Comparison of ENCODE assay signal across 21 cellular contexts in genomic region chr7:159128767-159129166, GRCh38. TPM values are rescaled to one million over a fixed set of nuclear protein-coding genes. Genes with fewer than 3 reads are reported as not detected.
DNase-seq lines count a peak whose midpoint lies in the region; ATAC-seq and TF ChIP-seq lines count a peak whose summit lies in the region.
"Had no signal": no experiment of that assay in that cellular context is flagged by ENCODE, and none has a peak within 500 bp of the region (broad histone marks: within the 10 kb centered on the region; RNA-seq: fewer than 3 reads in every experiment).

No MANE protein-coding gene starts in this region.

- no peaks in the 10 kb centered on the region for H3K4me1 ChIP-seq in DND-41 (ENCODE audit: insufficient read depth, low read length)
- no peaks in the 10 kb centered on the region for H3K4me1 ChIP-seq in HAP-1
- H3K4me1 ChIP-seq: BLaER1 treated with 17β-estradiol and CSF1 and Interleukin-3, amounts not matched to agents 10 nM and 100 nM had no signal

- H3K36me3 ChIP-seq in DND-41 (ENCODE audit: insufficient read depth, low read length) = peaks cover 58% of the 10 kb centered on the region
- H3K36me3 ChIP-seq in HAP-1 (replicated peaks) = no peaks in the 10 kb centered on the region
- H3K36me3 ChIP-seq: BLaER1 treated with 17β-estradiol and CSF1 and Interleukin-3, amounts not matched to agents 10 nM and 100 nM had no signal

- H3K4me3 ChIP-seq in DND-41 (ENCODE audit: low read depth in 1 of 2, low read length in 2 of 2) (no peak overlapping the region), HAP-1 (no peak overlapping the region)
- H3K4me3 ChIP-seq: BLaER1 treated with 17β-estradiol and CSF1 and Interleukin-3, amounts not matched to agents 10 nM and 100 nM; GM23248 had no signal

- peaks cover 27% of the 10 kb centered on the region for H3K27me3 Mint-ChIP-seq in activated T-cell treated with anti-CD3 and anti-CD28 coated beads, Interleukin-2, amount 50 U/mL, for 24 hours
- peaks cover 19% of the 10 kb centered on the region for H3K27me3 Mint-ChIP-seq in activated T-cell treated with anti-CD3 and anti-CD28 coated beads, Interleukin-2, amount 50 U/mL, for 4 hours (ENCODE audit: low read depth)
- H3K27me3 Mint-ChIP-seq in chondrocyte (ENCODE audit: low read depth) = peaks cover 40% of the 10 kb centered on the region

- no peaks in the 10 kb centered on the region for H3K9me3 Mint-ChIP-seq in activated T-cell treated with anti-CD3 and anti-CD28 coated beads, Interleukin-2, amount 50 U/mL, for 24 hours
- no peaks in the 10 kb centered on the region for H3K9me3 Mint-ChIP-seq in activated T-cell treated with anti-CD3 and anti-CD28 coated beads, Interleukin-2, amount 50 U/mL, for 4 hours
- H3K9me3 Mint-ChIP-seq in chondrocyte (ENCODE audit: low read depth) = peaks cover under 1% of the 10 kb centered on the region

- in situ Hi-C loops in HAP-1 (cut with MboI; ENCODE audit: low sequenced_read_pairs) = no loop called here

- H3K9me3 ChIP-seq in DND-41 (ENCODE audit: insufficient read depth, low read length, severe bottlenecking) (no peaks in the 10 kb centered on the region), HAP-1 (no peaks in the 10 kb centered on the region)
- H3K9me3 ChIP-seq: BLaER1 treated with 17β-estradiol and CSF1 and Interleukin-3, amounts not matched to agents 10 nM and 100 nM had no signal

- no peak overlapping the region for H3K27ac ChIP-seq in DND-41 (ENCODE audit: low read length)
- H3K27ac ChIP-seq: BLaER1 treated with 17β-estradiol and CSF1 and Interleukin-3, amounts not matched to agents 10 nM and 100 nM; GM23248 had no signal

- peaks cover 17% of the 10 kb centered on the region; the same call in 1 of the 2 replicates for H3K79me2 ChIP-seq in DND-41 (ENCODE audit: insufficient read depth, low read length)

- H3K4me2 ChIP-seq in DND-41 (ENCODE audit: insufficient read depth, low read length) = no peak overlapping the region
- H3K4me2 ChIP-seq: BLaER1 treated with 17β-estradiol and CSF1 and Interleukin-3, amounts not matched to agents 10 nM and 100 nM had no signal

- no peak for ATAC-seq in activated T-cell treated with anti-CD3 and anti-CD28 coated beads, Interleukin-2, amount 50 U/mL, for 4 hours
- ATAC-seq in DND-41 (ENCODE audit: insufficient read depth, low read depth) (peak; percentile 41; the same call in 1 of the 3 replicates), HG02870 (IDR thresholded peaks at IDR 0.05; ENCODE audit: unreplicated experiment) (no peak)
- ATAC-seq: HCT116 had no signal

- no peaks in the 10 kb centered on the region for H3K36me3 Mint-ChIP-seq in activated T-cell treated with anti-CD3 and anti-CD28 coated beads, Interleukin-2, amount 50 U/mL, for 24 hours (ENCODE audit: low read depth)
- H3K36me3 Mint-ChIP-seq in activated T-cell treated with anti-CD3 and anti-CD28 coated beads, Interleukin-2, amount 50 U/mL, for 4 hours (ENCODE audit: insufficient read depth) = no peaks in the 10 kb centered on the region
- no peaks in the 10 kb centered on the region for H3K36me3 Mint-ChIP-seq in chondrocyte (ENCODE audit: low read depth)
- H3K36me3 Mint-ChIP-seq: CD4-positive, alpha-beta memory T cell had no signal

- H3K27me3 ChIP-seq in DND-41 (ENCODE audit: insufficient read depth, low read length, poor library complexity) (no peaks in the 10 kb centered on the region), HAP-1 (ENCODE audit: low read depth) (no peaks in the 10 kb centered on the region)
- H3K27me3 ChIP-seq: BLaER1 treated with 17β-estradiol and CSF1 and Interleukin-3, amounts not matched to agents 10 nM and 100 nM had no signal

- no peak overlapping the region for H3K4me3 Mint-ChIP-seq in activated T-cell treated with anti-CD3 and anti-CD28 coated beads, Interleukin-2, amount 50 U/mL, for 24 hours
- H3K4me3 Mint-ChIP-seq in activated T-cell treated with anti-CD3 and anti-CD28 coated beads, Interleukin-2, amount 50 U/mL, for 4 hours = no peak overlapping the region
- H3K4me3 Mint-ChIP-seq in chondrocyte (ENCODE audit: unreplicated experiment) = no peak overlapping the region
- H3K4me3 Mint-ChIP-seq: CD4-positive, alpha-beta memory T cell had no signal

- DNase-seq in activated T-cell treated with anti-CD3 and anti-CD28 coated beads, Interleukin-2, amount 50 U/mL, for 24 hours = peak; percentile 5
- DNase-seq in activated T-cell treated with anti-CD3 and anti-CD28 coated beads, Interleukin-2, amount 50 U/mL, for 4 hours = no peak
- DNase-seq in DND-41 (no peak), chondrocyte (ENCODE audit: low spot score) (peak; percentile 64), mesenteric fat pad (ENCODE audit: low spot score) (peak; percentile 65), NCI-H1694 treated with DMSO at 0.1 percent for 48 hours (lab: John Stamatoyannopoulos, UW) (no peak), HAP-1 (ENCODE audit: low spot score in 2 of 2) (no peak)
- DNase-seq: 8988T; CD4-positive, alpha-beta memory T cell; GM23248; IMR-90; Kasumi-1; NCI-H1694; NCI-H446; NCI-H526 treated with DMSO at 0.1 percent for 48 hours; SHP77 treated with DMSO at 0.1 percent for 48 hours had no signal

- H3K4me1 Mint-ChIP-seq in activated T-cell treated with anti-CD3 and anti-CD28 coated beads, Interleukin-2, amount 50 U/mL, for 24 hours (ENCODE audit: low read depth) = no peaks in the 10 kb centered on the region
- no peaks in the 10 kb centered on the region for H3K4me1 Mint-ChIP-seq in activated T-cell treated with anti-CD3 and anti-CD28 coated beads, Interleukin-2, amount 50 U/mL, for 4 hours (ENCODE audit: low read depth)
- no peaks in the 10 kb centered on the region for H3K4me1 Mint-ChIP-seq in chondrocyte (ENCODE audit: low read depth)
- H3K4me1 Mint-ChIP-seq: CD4-positive, alpha-beta memory T cell had no signal

- no peak overlapping the region for H3K9ac ChIP-seq in DND-41 (ENCODE audit: low read depth, low read length)
- H3K9ac ChIP-seq: BLaER1 treated with 17β-estradiol and CSF1 and Interleukin-3, amounts not matched to agents 10 nM and 100 nM; GM23248 had no signal

- TF ChIP-seq CTCF in DND-41 (IDR thresholded peaks at IDR 0.05; ENCODE audit: borderline replicate concordance, extremely low read depth, low read length, poor library complexity, severe bottlenecking) = no peak
- TF ChIP-seq CTCF in chondrocyte (IDR thresholded peaks at IDR 0.05) = no peak

- H3K27ac Mint-ChIP-seq in activated T-cell treated with anti-CD3 and anti-CD28 coated beads, Interleukin-2, amount 50 U/mL, for 24 hours = no peak overlapping the region
- no peak overlapping the region for H3K27ac Mint-ChIP-seq in chondrocyte (ENCODE audit: unreplicated experiment)
- H3K27ac Mint-ChIP-seq: CD4-positive, alpha-beta memory T cell had no signal

- H4K20me1 ChIP-seq in DND-41 (ENCODE audit: insufficient read depth, low read length) = peaks cover 4% of the 10 kb centered on the region; the same call in 1 of the 2 replicates
- H4K20me1 ChIP-seq: BLaER1 treated with 17β-estradiol and CSF1 and Interleukin-3, amounts not matched to agents 10 nM and 100 nM had no signal

- H2AFZ ChIP-seq in DND-41 (ENCODE audit: low read depth, low read length) = no peak overlapping the region
- H2AFZ ChIP-seq: GM23248 had no signal

RNA-seq across cellular contexts. Expression of gene VIPR2, which starts 15.9 kb away (rescaled TPM):
- total RNA-seq in activated T-cell treated with anti-CD3 and anti-CD28 coated beads, Interleukin-2, amount 50 U/mL, for 4 hours = under 1 TPM; 0.14 to 0.30 (median 0.26) TPM
- total RNA-seq in chondrocyte (0.07 TPM in 1 of 3 replicates, not detected in the others), mesenteric fat pad (4.6 TPM)
- total RNA-seq: GM23248, IMR-90, MCF 10A, RPMI7951 had no signal

Comparison
In these comparisons a context has a peak if more than half of its experiments do, and no peak if none do; other contexts are left out.
1. DNase-seq: peak in activated T-cell treated with anti-CD3 and anti-CD28 coated beads, Interleukin-2, amount 50 U/mL, for 24 hours (single experiment), chondrocyte (single experiment) and mesenteric fat pad (single experiment); none in activated T-cell treated with anti-CD3 and anti-CD28 coated beads, Interleukin-2, amount 50 U/mL, for 4 hours (single experiment), DND-41 (single experiment), NCI-H1694 treated with DMSO at 0.1 percent for 48 hours (single experiment) and HAP-1 (0 of 2).